15 cellular contexts compared by ENCODE assay signal in the genomic region with DNA sequence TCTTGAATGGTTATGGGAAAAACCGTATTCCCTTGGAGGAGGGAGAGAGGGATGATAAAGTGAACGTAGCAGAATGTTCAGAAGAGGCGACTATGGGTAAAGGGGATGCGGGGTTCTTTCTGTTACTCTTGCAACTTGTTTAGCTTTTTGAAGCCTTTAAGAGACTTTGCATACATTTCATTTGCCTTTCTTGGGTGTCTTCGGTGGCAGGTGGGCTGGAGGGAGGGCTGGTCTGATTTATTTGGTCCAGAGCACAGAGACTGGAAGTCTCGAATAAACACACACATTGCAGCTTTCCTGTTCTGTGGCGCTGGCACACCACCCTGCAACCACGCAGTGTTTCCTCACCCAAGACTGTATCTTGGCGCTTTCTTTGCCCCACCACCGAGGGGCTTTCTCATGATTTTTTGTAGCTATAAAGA. TPM values are rescaled to one million over a fixed set of nuclear protein-coding genes. Genes with fewer than 3 reads are reported as not detected.
DNase-seq lines count a peak whose midpoint lies in the region; ATAC-seq and TF ChIP-seq lines count a peak whose summit lies in the region.
"Had no signal": no experiment of that assay in that cellular context is flagged by ENCODE, and none has a peak within 500 bp of the region (broad histone marks: within the 10 kb centered on the region; RNA-seq: fewer than 3 reads in every experiment).

No MANE protein-coding gene starts in this region.

- H3K36me3 Mint-ChIP-seq in CD14-positive monocyte: peaks cover 50 to 57% of the 10 kb centered on the region in 2 donors
- peaks cover 56% of the 10 kb centered on the region for H3K36me3 Mint-ChIP-seq in activated naive CD8-positive, alpha-beta T cell treated with anti-CD3 and anti-CD28 coated beads, Interleukin-2, amount 50 U/mL, for 24 hours (ENCODE audit: low read depth)

- no peak for ATAC-seq in GM18505 (IDR thresholded peaks at IDR 0.05; ENCODE audit: unreplicated experiment)
- peak; percentile 45 for ATAC-seq in HG03432 (IDR thresholded peaks at IDR 0.05; ENCODE audit: unreplicated experiment)
- ATAC-seq in activated naive CD8-positive, alpha-beta T cell treated with anti-CD3 and anti-CD28 coated beads, Interleukin-2, amount 50 U/mL, for 24 hours: no peak
- no peak for ATAC-seq in GM21723 (IDR thresholded peaks at IDR 0.05; ENCODE audit: unreplicated experiment)

- DNase-seq in CD14-positive monocyte (ENCODE audit: low spot score) (no peak), superior temporal gyrus (ENCODE audit: extremely low spot score) (no peak), DMS79 treated with DMSO at 0.1 percent for 48 hours (lab: John Stamatoyannopoulos, UW) (no peak), AG08396 (ENCODE audit: low spot score) (no peak)
- no peak for DNase-seq in activated naive CD8-positive, alpha-beta T cell treated with anti-CD3 and anti-CD28 coated beads, Interleukin-2, amount 50 U/mL, for 24 hours
- DNase-seq: activated CD4-positive, alpha-beta T cell treated with anti-CD3 and anti-CD28 coated beads for 4 hours; colonic mucosa; GDM1; NCI-H526 treated with DMSO at 0.1 percent for 48 hours had no signal

- intact Hi-C loops in CD14-positive monocyte (cut with micrococcal nuclease): no loop called here

- no peak for TF ChIP-seq CTCF in CD14-positive monocyte (IDR thresholded peaks at IDR 0.05)

- peak; percentile 76 for TF ChIP-seq POLR2A in GM18505 (IDR thresholded peaks at IDR 0.05; ENCODE audit: borderline replicate concordance, extremely low read depth, insufficient read depth, insufficient read length)

- peak overlapping the region in 1 of 2 donors; percentile 50 for H3K4me3 Mint-ChIP-seq in CD14-positive monocyte
- no peak overlapping the region for H3K4me3 Mint-ChIP-seq in activated naive CD8-positive, alpha-beta T cell treated with anti-CD3 and anti-CD28 coated beads, Interleukin-2, amount 50 U/mL, for 24 hours
- H3K4me3 Mint-ChIP-seq: nephron had no signal

- no peaks in the 10 kb centered on the region for H3K27me3 Mint-ChIP-seq in CD14-positive monocyte (ENCODE audit: low read depth in 3 of 3)
- H3K27me3 Mint-ChIP-seq in activated naive CD8-positive, alpha-beta T cell treated with anti-CD3 and anti-CD28 coated beads, Interleukin-2, amount 50 U/mL, for 24 hours: no peaks in the 10 kb centered on the region

- peak overlapping the region in 6 of 7 donors; percentile 34 to 98 (median 76) for H3K27ac Mint-ChIP-seq in CD14-positive monocyte
- H3K27ac Mint-ChIP-seq in activated naive CD8-positive, alpha-beta T cell treated with anti-CD3 and anti-CD28 coated beads, Interleukin-2, amount 50 U/mL, for 24 hours: peak overlapping the region; percentile 11
- H3K27ac Mint-ChIP-seq: nephron had no signal

- H3K4me1 Mint-ChIP-seq in CD14-positive monocyte: peaks cover 31% of the 10 kb centered on the region
- H3K4me1 Mint-ChIP-seq in activated naive CD8-positive, alpha-beta T cell treated with anti-CD3 and anti-CD28 coated beads, Interleukin-2, amount 50 U/mL, for 24 hours: peaks cover 38% of the 10 kb centered on the region
- H3K4me1 Mint-ChIP-seq: nephron had no signal

- peaks cover 0 to 2% (median 0%) of the 10 kb centered on the region in 7 donors for H3K9me3 Mint-ChIP-seq in CD14-positive monocyte
- no peaks in the 10 kb centered on the region for H3K9me3 Mint-ChIP-seq in activated naive CD8-positive, alpha-beta T cell treated with anti-CD3 and anti-CD28 coated beads, Interleukin-2, amount 50 U/mL, for 24 hours
- H3K9me3 Mint-ChIP-seq: nephron had no signal

RNA-seq across cellular contexts. Expression of gene TTF1, which starts 23.2 kb away (rescaled TPM):
- polyA plus RNA-seq in CD14-positive monocyte: 1 to 10 TPM; 2.2 to 4.1 TPM

RNA-seq across cellular contexts. Expression of gene CFAP77, which starts 26.5 kb away (rescaled TPM):
- not detected for polyA plus RNA-seq in CD14-positive monocyte
- polyA plus RNA-seq: BJ, fibroblast of lung had no signal

RNA-seq across cellular contexts. Expression of gene SETX, which starts 28.7 kb away (rescaled TPM):
- polyA plus RNA-seq in CD14-positive monocyte: 10 to 100 TPM; 18.4 to 31.7 TPM
